ENCODE assay signal across 31 cellular contexts in genomic region chr15:70561885-70562284, GRCh38.
"Had no signal": no experiment of that assay in that cellular context is flagged by ENCODE, and none has a peak within 500 bp of the region (broad histone marks: within the 10 kb centered on the region; RNA-seq: fewer than 3 reads in every experiment).

No MANE protein-coding gene starts in this region.

- H3K9me3 Mint-ChIP-seq: activated naive CD4-positive, alpha-beta T cell treated with anti-CD3 and anti-CD28 coated beads for 36 hours; activated naive CD8-positive, alpha-beta T cell treated with anti-CD3 and anti-CD28 coated beads for 36 hours; activated T-helper 1 cell treated with anti-CD3 and anti-CD28 coated beads, Interleukin-12 subunit alpha, Interleukin-12 subunit beta, Interleukin-2, Interleukin-4 antibody, amounts not matched to agents 30 ng/mL and 10 ng/mL and 1 ng/mL, durations not matched to agents 14 hours and 24 hours and 36 hours; immature natural killer cell; mesothelial cell of epicardium; naive B cell; nephron progenitor cell; T-helper 2 cell treated with Interferon-gamma antibody and Interleukin-4, amounts not matched to agents 5 μg/mL and 100 μg/mL, for 36 hours had no signal

- DNase-seq: activated CD4-positive, alpha-beta T cell treated with anti-CD3 and anti-CD28 coated beads for 36 hours; activated CD4-positive, alpha-beta T cell treated with anti-CD3 and anti-CD28 coated beads, Interleukin-2, amount 50 U/mL, for 4 hours; activated CD4-positive, CD25-positive, alpha-beta regulatory T cell; activated effector memory CD4-positive, alpha-beta T cell treated with anti-CD3 and anti-CD28 coated beads, Interleukin-2, amount 50 U/mL, for 16 hours; activated naive CD4-positive, alpha-beta T cell treated with anti-CD3 and anti-CD28 coated beads for 36 hours; activated naive CD8-positive, alpha-beta T cell treated with anti-CD3 and anti-CD28 coated beads for 36 hours; aorta; body of pancreas; colonic mucosa; dorsolateral prefrontal cortex; foreskin fibroblast; head of caudate nucleus; hypothalamus; immature natural killer cell; kidney; mammary epithelial cell; naive B cell; nephron progenitor cell; ovary; stimulated activated CD4-positive, alpha-beta T cell treated with anti-CD3 and anti-CD28 coated beads, Interleukin-15, amount 100 ng/mL, for 24 hours; stimulated activated CD4-positive, alpha-beta T cell treated with anti-CD3 and anti-CD28 coated beads, Interleukin-2, amount 100 ng/mL, for 24 hours; stimulated activated naive CD4-positive, alpha-beta T cell treated with Interleukin-2 at 50 U/mL for 16 hours; testis; transverse colon had no signal

- H3K4me3 Mint-ChIP-seq: activated CD4-positive, alpha-beta T cell treated with anti-CD3 and anti-CD28 coated beads for 36 hours; activated naive CD4-positive, alpha-beta T cell treated with anti-CD3 and anti-CD28 coated beads for 36 hours; activated naive CD8-positive, alpha-beta T cell treated with anti-CD3 and anti-CD28 coated beads for 36 hours; activated T-helper 1 cell treated with anti-CD3 and anti-CD28 coated beads, Interleukin-12 subunit alpha, Interleukin-12 subunit beta, Interleukin-2, Interleukin-4 antibody, amounts not matched to agents 30 ng/mL and 10 ng/mL and 1 ng/mL, durations not matched to agents 14 hours and 24 hours and 36 hours; immature natural killer cell; mesothelial cell of epicardium; nephron progenitor cell; T-helper 2 cell treated with Interferon-gamma antibody and Interleukin-4, amounts not matched to agents 5 μg/mL and 100 μg/mL, for 36 hours had no signal

- H3K27me3 Mint-ChIP-seq: activated CD4-positive, alpha-beta T cell treated with anti-CD3 and anti-CD28 coated beads for 36 hours; activated naive CD8-positive, alpha-beta T cell treated with anti-CD3 and anti-CD28 coated beads for 36 hours had no signal

- ATAC-seq: activated CD4-positive, alpha-beta T cell treated with anti-CD3 and anti-CD28 coated beads for 36 hours; body of pancreas; esophagus mucosa; left colon; SK-N-SH treated with all-trans-retinoic acid at 6 μM for 48 hours had no signal

- H3K27ac Mint-ChIP-seq: activated CD4-positive, alpha-beta T cell treated with anti-CD3 and anti-CD28 coated beads for 36 hours; activated naive CD4-positive, alpha-beta T cell treated with anti-CD3 and anti-CD28 coated beads for 36 hours; activated naive CD8-positive, alpha-beta T cell treated with anti-CD3 and anti-CD28 coated beads for 36 hours; activated T-helper 1 cell treated with anti-CD3 and anti-CD28 coated beads, Interleukin-12 subunit alpha, Interleukin-12 subunit beta, Interleukin-2, Interleukin-4 antibody, amounts not matched to agents 30 ng/mL and 10 ng/mL and 1 ng/mL, durations not matched to agents 14 hours and 24 hours and 36 hours; immature natural killer cell; mesothelial cell of epicardium; naive B cell; nephron progenitor cell; progenitor cell of endocrine pancreas; T-helper 2 cell treated with Interferon-gamma antibody and Interleukin-4, amounts not matched to agents 5 μg/mL and 100 μg/mL, for 36 hours had no signal

- H3K36me3 Mint-ChIP-seq: activated naive CD8-positive, alpha-beta T cell treated with anti-CD3 and anti-CD28 coated beads for 36 hours; immature natural killer cell; mesothelial cell of epicardium; naive B cell had no signal
